8 cellular contexts compared by ENCODE assay signal in genomic region chr11:120335596-120335927, GRCh38. TPM values are rescaled to one million over a fixed set of nuclear protein-coding genes. Genes with fewer than 3 reads are reported as not detected.
DNase-seq lines count a peak whose midpoint lies in the region; ATAC-seq, FAIRE-seq and TF ChIP-seq lines count a peak whose summit lies in the region.

No MANE protein-coding gene starts in this region.

- H3K27ac ChIP-seq in Peyer's patch (peak overlapping the region; percentile 85 to 97 (median 92)), cingulate gyrus (ENCODE audit: low read depth, low read length) (peak overlapping the region; percentile 88), mesodermal cell (ENCODE audit: low read depth, low read length, severe bottlenecking) (peak overlapping the region; percentile 78), aorta (ENCODE audit: low read depth in 1 of 2, low read length in 2 of 2) (peak overlapping the region; percentile 78 to 97)

- no peak for TF ChIP-seq CTCF in Peyer's patch (IDR thresholded peaks at IDR 0.05)

- DNase-seq in DMS53 (lab: John Stamatoyannopoulos, UW) (peak; percentile 83), DMS53 treated with DMSO at 0.1 percent for 48 hours (lab: John Stamatoyannopoulos, UW; ENCODE audit: unreplicated experiment) (no peak), Peyer's patch (no peak), aorta (no peak), RCC 7860 (ENCODE audit: low spot score) (no peak)

- TF ChIP-seq POLR2A in Peyer's patch (IDR thresholded peaks at IDR 0.05), result no peak

- no peaks in the 10 kb centered on the region for H3K9me3 ChIP-seq in Peyer's patch
- H3K9me3 ChIP-seq in mesodermal cell (ENCODE audit: control insufficient read depth, low read length), result no peaks in the 10 kb centered on the region
- H3K9me3 ChIP-seq in aorta (ENCODE audit: control insufficient read depth, low read length), result no peaks in the 10 kb centered on the region

- no peak for FAIRE-seq in RCC 7860 (lab: Jason Lieb, UNC)

- H3K4me3 ChIP-seq in Peyer's patch, result peak overlapping the region; percentile 74 to 96 (median 92)
- peak overlapping the region; percentile 94 for H3K4me3 ChIP-seq in mesodermal cell (ENCODE audit: extremely low read depth, insufficient read depth, low read length, poor library complexity, severe bottlenecking)
- H3K4me3 ChIP-seq in aorta (ENCODE audit: low read length in 2 of 2), result peak overlapping the region; percentile 12 to 80

- H3K36me3 ChIP-seq in Peyer's patch (no peaks in the 10 kb centered on the region), mesodermal cell (ENCODE audit: control insufficient read depth, insufficient read depth, low read length) (peaks cover 10% of the 10 kb centered on the region), aorta (ENCODE audit: control insufficient read depth in 1 of 2, insufficient read depth in 2 of 2, low read length in 1 of 2) (no peaks in the 10 kb centered on the region)

- intact Hi-C loops in aorta (cut with DNase I), result loop anchor here in 1 of 2 donors (5.0 kb wide), 1 partner anchor 97 kb away; no protein-coding TSS in a partner anchor

- WGBS in mesodermal cell (ENCODE audit: insufficient coverage in 2 of 2), 2 experiments, result 2% methylated on average over 8 to 11 of the region's 18 CpGs
- 0% methylated on average over 18 of the region's 18 CpGs for WGBS in aorta, 2 donors

- ATAC-seq in HG02642 (IDR thresholded peaks at IDR 0.05; ENCODE audit: poor library complexity, unreplicated experiment) (peak; percentile 23), aorta (ENCODE audit: low FRiP score) (peak; percentile 43)

- peaks cover 0 to 29% (median 3%) of the 10 kb centered on the region in 4 donors for H3K4me1 ChIP-seq in Peyer's patch
- H3K4me1 ChIP-seq in mesodermal cell (ENCODE audit: control insufficient read depth, insufficient read depth, low read length, poor library complexity, severe bottlenecking), result peaks cover 24% of the 10 kb centered on the region
- peaks cover 5% of the 10 kb centered on the region in 2 donors for H3K4me1 ChIP-seq in aorta (ENCODE audit: control insufficient read depth in 1 of 2, insufficient read depth in 2 of 2, low read length in 2 of 2)

- no peaks in the 10 kb centered on the region for H3K27me3 ChIP-seq in Peyer's patch
- no peaks in the 10 kb centered on the region for H3K27me3 ChIP-seq in aorta (ENCODE audit: control insufficient read depth in 1 of 2, insufficient read depth in 2 of 2, low read length in 1 of 2)

RNA-seq across cellular contexts. Expression of gene ARHGEF12, which starts 0.7 kb away (rescaled TPM):
- total RNA-seq in Peyer's patch (100 to 1,000 TPM; 102 to 122 (median 107) TPM), aorta (100 to 1,000 TPM; 126 to 143 TPM)
- 43.3 TPM for polyA plus RNA-seq in mesodermal cell (2013, experiment 1 of 2)
- polyA plus RNA-seq in mesodermal cell (2013, experiment 2 of 2), result 40.8 TPM
- 10 to 100 TPM; 21.7 to 25.8 TPM for polyA plus RNA-seq in aorta

RNA-seq across cellular contexts. Expression of gene TLCD5, which starts 10.5 kb away (rescaled TPM):
- total RNA-seq in Peyer's patch (1 to 10 TPM; 1.4 to 3.1 (median 2.2) TPM), aorta (10 to 100 TPM in 1 of 2 donors, 1 to 10 TPM in 1; 7.9 to 10.5 TPM)
- 14.9 TPM for polyA plus RNA-seq in mesodermal cell (2013, experiment 1 of 2)
- polyA plus RNA-seq in mesodermal cell (2013, experiment 2 of 2), result 11.5 TPM
- polyA plus RNA-seq in aorta, result 1 to 10 TPM; 2.3 to 6.1 TPM
